1 cellular context compared by ENCODE assay signal in genomic region chr15:63986185-63986680, GRCh38.
TF ChIP-seq lines count a peak whose summit lies in the region.

No MANE protein-coding gene starts in this region.

TF ChIP-seq in IMR-90, 13 proteins besides CTCF, POLR2A, EP300 and RAD21 (continued from another document):
- no peak for TF ChIP-seq ELK1 (IDR thresholded peaks at IDR 0.05; ENCODE audit: borderline replicate concordance, low read depth, low read length)
